In the genomic region with DNA sequence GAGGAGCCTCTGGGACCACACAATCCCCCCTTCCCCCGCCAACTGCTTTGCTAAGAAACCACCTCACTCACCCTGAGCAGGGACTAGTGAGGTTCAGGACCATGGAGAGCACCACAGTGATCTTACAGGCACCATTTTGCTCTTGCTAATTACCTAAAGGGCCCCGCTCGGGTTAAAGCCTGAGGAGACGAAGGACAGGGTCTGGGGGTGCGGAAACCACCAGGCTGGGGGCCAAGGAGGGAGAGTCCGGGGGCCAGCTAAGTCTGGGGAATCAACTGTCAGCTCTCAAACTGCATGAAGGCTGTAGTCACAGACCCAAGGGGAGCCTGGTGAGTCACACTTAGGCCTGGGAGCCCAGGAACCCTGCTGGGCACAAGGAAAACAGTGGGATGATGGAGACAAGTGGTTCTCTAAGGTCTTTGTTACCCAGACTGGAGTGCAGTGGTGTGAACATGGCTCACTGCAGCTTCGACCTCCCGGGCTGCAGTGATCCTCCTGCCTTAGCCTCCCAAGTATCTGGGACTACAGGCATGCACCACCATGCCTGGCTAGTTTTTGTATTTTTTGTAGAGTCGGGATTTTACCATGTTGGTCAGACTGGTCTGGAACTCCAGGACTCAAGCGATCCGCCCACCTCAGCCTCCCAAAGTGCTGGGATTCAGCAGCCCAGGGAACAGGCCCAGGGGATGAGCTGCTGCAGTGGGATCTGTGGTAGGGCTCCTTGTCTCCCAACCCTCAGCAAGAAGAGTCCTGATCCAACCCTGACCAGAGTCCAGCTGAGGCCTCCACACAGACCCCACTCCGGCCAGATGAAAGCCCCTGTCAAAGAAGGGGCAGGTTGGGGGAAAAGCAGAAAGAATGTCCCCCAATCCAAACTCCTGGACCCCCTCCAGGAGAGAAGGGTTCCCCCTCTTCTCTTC, we compare ENCODE assay signal across 8 cellular contexts.
DNase-seq lines count a peak whose midpoint lies in the region; ATAC-seq and TF ChIP-seq lines count a peak whose summit lies in the region.

No MANE protein-coding gene starts in this region.

- H3K27me3 ChIP-seq in right cardiac atrium (ENCODE audit: control insufficient read depth, insufficient read depth): no peaks in the 10 kb centered on the region

- H3K4me1 ChIP-seq in right cardiac atrium (ENCODE audit: control insufficient read depth, insufficient read depth, low read length): peaks cover 12% of the 10 kb centered on the region

- H3K4me3 ChIP-seq in right cardiac atrium (ENCODE audit: low read length): no peak overlapping the region

- no peak for ATAC-seq in activated T-cell treated with anti-CD3 and anti-CD28 coated beads, Interleukin-2, amount 50 U/mL, for 4 hours
- peak; percentile 14 to 22 for ATAC-seq in right cardiac atrium

- DNase-seq in GM03348 (ENCODE audit: low spot score) (peak; percentile 78), LoVo (ENCODE audit: low spot score) (peak; percentile 57), right cardiac atrium (peak in 2 of 3 donors; percentile 46 to 53), NCI-H748 treated with DMSO at 0.1 percent for 48 hours (lab: John Stamatoyannopoulos, UW) (no peak), CD14-positive monocyte (ENCODE audit: low spot score) (no peak), NCI-H510A treated with DMSO at 0.1 percent for 48 hours (lab: John Stamatoyannopoulos, UW) (no peak)
- peak; percentile 19 for DNase-seq in activated T-cell treated with anti-CD3 and anti-CD28 coated beads, Interleukin-2, amount 50 U/mL, for 4 hours
- peak in 2 of 3 donors; percentile 27 to 47 for DNase-seq in stimulated activated CD4-positive, alpha-beta T cell treated with anti-CD3 and anti-CD28 coated beads, TNF-alpha, amount 100 ng/mL, for 48 hours (ENCODE audit: low read depth in 3 of 3)

- H3K36me3 Mint-ChIP-seq in activated T-cell treated with anti-CD3 and anti-CD28 coated beads, Interleukin-2, amount 50 U/mL, for 4 hours (ENCODE audit: insufficient read depth): no peaks in the 10 kb centered on the region
- no peaks in the 10 kb centered on the region for H3K36me3 Mint-ChIP-seq in CD14-positive monocyte

- intact Hi-C loops in right cardiac atrium (cut with DNase I) (no loop called here), CD14-positive monocyte (cut with micrococcal nuclease) (no loop called here)

- H3K27me3 Mint-ChIP-seq in activated T-cell treated with anti-CD3 and anti-CD28 coated beads, Interleukin-2, amount 50 U/mL, for 4 hours (ENCODE audit: low read depth): peaks cover 19% of the 10 kb centered on the region
- peaks cover 0 to 10% (median 7%) of the 10 kb centered on the region in 3 donors for H3K27me3 Mint-ChIP-seq in CD14-positive monocyte (ENCODE audit: low read depth in 3 of 3)

- H3K9me3 ChIP-seq in right cardiac atrium (ENCODE audit: control insufficient read depth, low read length): no peaks in the 10 kb centered on the region

- H3K4me3 Mint-ChIP-seq in activated T-cell treated with anti-CD3 and anti-CD28 coated beads, Interleukin-2, amount 50 U/mL, for 4 hours: no peak overlapping the region
- no peak overlapping the region for H3K4me3 Mint-ChIP-seq in CD14-positive monocyte

- 51% methylated on average over 12 of the region's 12 CpGs for WGBS in right cardiac atrium

- H3K27ac ChIP-seq in right cardiac atrium (ENCODE audit: low read length): no peak overlapping the region

- TF ChIP-seq CTCF in CD14-positive monocyte (IDR thresholded peaks at IDR 0.05): no peak

- peaks cover 3% of the 10 kb centered on the region for H3K4me1 Mint-ChIP-seq in activated T-cell treated with anti-CD3 and anti-CD28 coated beads, Interleukin-2, amount 50 U/mL, for 4 hours (ENCODE audit: low read depth)
- peaks cover 3% of the 10 kb centered on the region for H3K4me1 Mint-ChIP-seq in CD14-positive monocyte

- H3K27ac Mint-ChIP-seq in CD14-positive monocyte: no peak overlapping the region

- H3K9me3 Mint-ChIP-seq in activated T-cell treated with anti-CD3 and anti-CD28 coated beads, Interleukin-2, amount 50 U/mL, for 4 hours: no peaks in the 10 kb centered on the region
- peaks cover 0 to 5% (median 0%) of the 10 kb centered on the region in 7 donors for H3K9me3 Mint-ChIP-seq in CD14-positive monocyte

Comparison
In these comparisons a context has a peak if more than half of its experiments do, and no peak if none do; other contexts are left out.
1. DNase-seq: peak in GM03348 (single experiment), LoVo (single experiment), activated T-cell treated with anti-CD3 and anti-CD28 coated beads, Interleukin-2, amount 50 U/mL, for 4 hours (single experiment), right cardiac atrium (2 of 3) and stimulated activated CD4-positive, alpha-beta T cell treated with anti-CD3 and anti-CD28 coated beads, TNF-alpha, amount 100 ng/mL, for 48 hours (2 of 3); none in NCI-H748 treated with DMSO at 0.1 percent for 48 hours (single experiment), CD14-positive monocyte (single experiment) and NCI-H510A treated with DMSO at 0.1 percent for 48 hours (single experiment).
2. ATAC-seq: peak in right cardiac atrium (2 of 2); none in activated T-cell treated with anti-CD3 and anti-CD28 coated beads, Interleukin-2, amount 50 U/mL, for 4 hours (0 of 2).